ENCODE assay signal across 9 cellular contexts in genomic region chr16:76653390-76654026, GRCh38.
A peak's percentile ranks its signal among the peaks of the same experiment; 100 is the strongest.
DNase-seq lines count a peak whose midpoint lies in the region; ATAC-seq, FAIRE-seq and TF ChIP-seq lines count a peak whose summit lies in the region.
"Had no signal": no experiment of that assay in that cellular context is flagged by ENCODE, and none has a peak within 500 bp of the region (broad histone marks: within the 10 kb centered on the region; RNA-seq: fewer than 3 reads in every experiment).

No MANE protein-coding gene starts in this region.

- H3K79me2 ChIP-seq in GM12878 (ENCODE audit: control insufficient read depth, insufficient read depth, low read length), result no peaks in the 10 kb centered on the region

- H3K9me3 Mint-ChIP-seq in activated naive CD4-positive, alpha-beta T cell treated with anti-CD3 and anti-CD28 coated beads, Interleukin-2, amount 10 ng/mL, durations not matched to agents 7 days and 5 days, result no peaks in the 10 kb centered on the region

- TF ChIP-seq CTCF in GM12878 (IDR thresholded peaks at IDR 0.05 in 2 of 3, conservative IDR thresholded peaks at IDR 0.05 in 1 of 3; ENCODE audit: control insufficient read depth in 2 of 3, extremely low read depth in 1 of 3, insufficient read depth in 1 of 3, low read depth in 3 of 3, low read length in 3 of 3), result peak; percentile 53 to 78 (median 61); a peak in 5 of 6 replicates
- no peak for TF ChIP-seq CTCF in lung (IDR thresholded peaks at IDR 0.05; ENCODE audit: control extremely low read depth, extremely low read depth)

- RAD21 ChIA-PET in GM12878 (lab: Charles Lee; ENCODE audit: unreplicated experiment), result interaction anchor here (0.8 to 3.1 kb wide), 7 partner anchors 11 to 867 kb away, joined by 3 to 19 read pairs (median 4); partner anchors contain the start of gene CNTNAP4

- no TSS peak for BruUV-seq in GM12878 (replicated peaks; lab: Mats Ljungman, UMichigan)

- no peak for TF ChIP-seq EP300 in GM12878 (IDR thresholded peaks at IDR 0.05; ENCODE audit: borderline replicate concordance in 1 of 2, control insufficient read depth in 1 of 2, low read depth in 2 of 2, low read length in 2 of 2)

- no peak overlapping the region for H3K27ac ChIP-seq in GM12878 (ENCODE audit: control insufficient read depth, insufficient read depth)
- no peak overlapping the region for H3K27ac ChIP-seq in lung (ENCODE audit: low read depth in 1 of 2, low read length in 1 of 2)
- H3K27ac ChIP-seq: BLaER1 had no signal

- H3K4me1 ChIP-seq in GM12878 (ENCODE audit: control insufficient read depth, insufficient read depth, low read length) (no peaks in the 10 kb centered on the region), lung (ENCODE audit: control insufficient read depth in 2 of 2, insufficient read depth in 2 of 2, low read length in 2 of 2) (no peaks in the 10 kb centered on the region)

- peak; percentile 38 for FAIRE-seq in GM12878 (lab: Jason Lieb, UNC)

- H3K4me3 ChIP-seq in GM12878 (no peak overlapping the region), lung (no peak overlapping the region)
- H3K4me3 ChIP-seq: BLaER1 had no signal

- 0% methylated on average over 3 of the region's 3 CpGs for WGBS in GM12878 (ENCODE audit: insufficient coverage, insufficient replicate concordance, low lambda C conversion rate, missing lambda C conversion rate)
- 4 to 6% methylated on average over 3 of the region's 3 CpGs for WGBS in lung, 2 donors

- no peaks in the 10 kb centered on the region for H3K27me3 Mint-ChIP-seq in activated naive CD4-positive, alpha-beta T cell treated with anti-CD3 and anti-CD28 coated beads, Interleukin-2, amount 10 ng/mL, durations not matched to agents 7 days and 5 days

- H3K9me3 ChIP-seq in GM12878 (replicated peaks; ENCODE audit: control insufficient read depth, insufficient read depth, low read length) (no peaks in the 10 kb centered on the region), lung (ENCODE audit: control insufficient read depth in 2 of 2, insufficient read depth in 1 of 2, low read length in 1 of 2) (no peaks in the 10 kb centered on the region)
- H3K9me3 ChIP-seq: BLaER1 had no signal

- intact Hi-C loops in GM12878 (cut with micrococcal nuclease; ENCODE audit: unreplicated experiment), result loop anchor here (1.0 to 5.0 kb wide), 4 partner anchors 81 to 864 kb away; no protein-coding TSS in a partner anchor

- no peak overlapping the region for H2AFZ ChIP-seq in GM12878 (ENCODE audit: control insufficient read depth, low read depth, low read length)

- no peak overlapping the region for H3K4me2 ChIP-seq in GM12878 (ENCODE audit: control insufficient read depth, insufficient read depth)
- H3K4me2 ChIP-seq: BLaER1 had no signal

- H4K20me1 ChIP-seq in GM12878 (ENCODE audit: control insufficient read depth, insufficient read depth), result no peaks in the 10 kb centered on the region
- H4K20me1 ChIP-seq: BLaER1 had no signal

- POLR2A ChIA-PET in GM12878 (lab: Charles Lee), result no interaction called here

- CTCF ChIA-PET in GM12878 (lab: Yijun Ruan, JAX), result interaction anchor here (0.6 to 3.0 kb wide), 19 partner anchors 16 to 867 kb away, joined by 3 to 17 read pairs (median 4); partner anchors contain the start of gene CNTNAP4
- CTCF ChIA-PET in activated naive CD4-positive, alpha-beta T cell treated with anti-CD3 and anti-CD28 coated beads, Interleukin-2, amount 10 ng/mL, durations not matched to agents 7 days and 5 days (lab: Charles Lee), result interaction anchor here (0.5 to 1.0 kb wide), 3 partner anchors 861 to 870 kb away, joined by 3 read pairs; no protein-coding TSS in a partner anchor

- in situ Hi-C loops in GM12878 (cut with MboI), result loop anchor here (5.0 kb wide), 2 partner anchors 371 to 866 kb away; no protein-coding TSS in a partner anchor

- H3K27me3 ChIP-seq in GM12878 (replicated peaks in 1 of 2; ENCODE audit: control insufficient read depth in 2 of 2, insufficient read depth in 2 of 2, low read length in 1 of 2), result no peaks in the 10 kb centered on the region
- no peaks in the 10 kb centered on the region for H3K27me3 ChIP-seq in lung (ENCODE audit: control insufficient read depth, insufficient read depth)
- H3K27me3 ChIP-seq: BLaER1 had no signal

- H3K4me1 Mint-ChIP-seq in activated naive CD4-positive, alpha-beta T cell treated with anti-CD3 and anti-CD28 coated beads, Interleukin-2, amount 10 ng/mL, durations not matched to agents 7 days and 5 days, result no peaks in the 10 kb centered on the region

- SMC1A ChIA-PET in GM12878 (lab: Charles Lee; ENCODE audit: uncharacterized antibody, unreplicated experiment), result interaction anchor here (0.7 to 1.8 kb wide), 14 partner anchors 10 to 870 kb away, joined by 3 to 7 read pairs (median 3); partner anchors contain the start of gene CNTNAP4

- H3K36me3 Mint-ChIP-seq in activated naive CD4-positive, alpha-beta T cell treated with anti-CD3 and anti-CD28 coated beads, Interleukin-2, amount 10 ng/mL, durations not matched to agents 7 days and 5 days, result no peaks in the 10 kb centered on the region

- no peak overlapping the region for H3K27ac Mint-ChIP-seq in activated naive CD4-positive, alpha-beta T cell treated with anti-CD3 and anti-CD28 coated beads, Interleukin-2, amount 10 ng/mL, durations not matched to agents 7 days and 5 days

- peak; percentile 57 for DNase-seq in NCI-H510A treated with DMSO at 0.1 percent for 48 hours (lab: John Stamatoyannopoulos, UW)
- no peak for DNase-seq in NCI-H510A (lab: John Stamatoyannopoulos, UW)
- DNase-seq in NCI-H2196 treated with DMSO at 0.1 percent for 48 hours (lab: John Stamatoyannopoulos, UW; ENCODE audit: unreplicated experiment), result peak; percentile 1
- DNase-seq in GM12878 (ENCODE audit: low read depth, low spot score), result peak; percentile 9
- no peak for DNase-seq in lung (ENCODE audit: low spot score)
- DNase-seq in central memory CD4-positive, alpha-beta T cell, result no peak
- no peak for DNase-seq in activated naive CD4-positive, alpha-beta T cell treated with anti-CD3 and anti-CD28 coated beads, Interleukin-2, amount 10 ng/mL, durations not matched to agents 7 days and 5 days

- ATAC-seq in HG02981 (IDR thresholded peaks at IDR 0.05; ENCODE audit: unreplicated experiment) (peak; percentile 69), GM12878 (peak; percentile 93), lung (ENCODE audit: insufficient read depth, low FRiP score) (peak; percentile 27)

- H3K4me3 Mint-ChIP-seq in activated naive CD4-positive, alpha-beta T cell treated with anti-CD3 and anti-CD28 coated beads, Interleukin-2, amount 10 ng/mL, durations not matched to agents 7 days and 5 days, result no peak overlapping the region

- no peak for TF ChIP-seq POLR2A in GM12878 (IDR thresholded peaks at IDR 0.05; ENCODE audit: low read depth, low read length)

- no peak overlapping the region for H3K9ac ChIP-seq in GM12878 (ENCODE audit: control insufficient read depth, insufficient read depth, low read length)
- H3K9ac ChIP-seq: BLaER1 had no signal

- H3K36me3 ChIP-seq in GM12878 (ENCODE audit: control insufficient read depth in 2 of 2, insufficient read depth in 2 of 2, low read length in 1 of 2) (no peaks in the 10 kb centered on the region), lung (ENCODE audit: control insufficient read depth in 2 of 2, insufficient read depth in 2 of 2, low read length in 2 of 2) (no peaks in the 10 kb centered on the region)
- H3K36me3 ChIP-seq: BLaER1 had no signal

- peak; percentile 82 for TF ChIP-seq RAD21 in GM12878 (IDR thresholded peaks at IDR 0.05; ENCODE audit: insufficient read depth, low read depth, low read length)

TF ChIP-seq in GM12878, 131 proteins besides CTCF, POLR2A, EP300 and RAD21 (continues in another document):
- TF ChIP-seq SUPT20H (IDR thresholded peaks at IDR 0.05; ENCODE audit: borderline replicate concordance, control insufficient read depth, low read depth, low read length), result no peak
- TF ChIP-seq MEF2A (IDR thresholded peaks at IDR 0.05; ENCODE audit: insufficient read depth, low read depth, low read length), result no peak
- TF ChIP-seq MYB (IDR thresholded peaks at IDR 0.05; ENCODE audit: borderline replicate concordance, low read depth, low read length), result no peak
- TF ChIP-seq ATF7 (IDR thresholded peaks at IDR 0.05; ENCODE audit: low read depth), result no peak
- no peak for TF ChIP-seq REST (IDR thresholded peaks at IDR 0.05; ENCODE audit: low read depth, low read length)
- no peak for TF ChIP-seq E2F4 (IDR thresholded peaks at IDR 0.05; ENCODE audit: low read depth, low read length)
- TF ChIP-seq MAX (IDR thresholded peaks at IDR 0.05; ENCODE audit: low read depth, low read length), result no peak

Comparison
In these comparisons a context has a peak if more than half of its experiments do, and no peak if none do; other contexts are left out.
1. DNase-seq: peak in NCI-H510A treated with DMSO at 0.1 percent for 48 hours (single experiment), NCI-H2196 treated with DMSO at 0.1 percent for 48 hours (single experiment) and GM12878 (single experiment); none in NCI-H510A (single experiment), lung (single experiment), central memory CD4-positive, alpha-beta T cell (single experiment) and activated naive CD4-positive, alpha-beta T cell treated with anti-CD3 and anti-CD28 coated beads, Interleukin-2, amount 10 ng/mL, durations not matched to agents 7 days and 5 days (single experiment).
2. ATAC-seq: peak in every context shown above with its lines; median percentile 93 in GM12878; 69 in HG02981; 27 in lung.